ENCODE assay signal across 8 cellular contexts in genomic region chr17:49224198-49224996, GRCh38. TPM values are rescaled to one million over a fixed set of nuclear protein-coding genes. Genes with fewer than 3 reads are reported as not detected.
DNase-seq lines count a peak whose midpoint lies in the region; ATAC-seq and TF ChIP-seq lines count a peak whose summit lies in the region.

No MANE protein-coding gene starts in this region.

- H3K4me3 ChIP-seq in duodenal mucosa (ENCODE audit: low read depth in 1 of 2, low read length in 2 of 2) (peak overlapping the region; percentile 40 to 54), neural cell (ENCODE audit: low read length) (peak overlapping the region; percentile 56)

- peak; percentile 18 for TF ChIP-seq POLR2A in GM19099 (IDR thresholded peaks at IDR 0.05; ENCODE audit: extremely low read depth, insufficient read length, low read depth)

- H4K20me1 ChIP-seq in neural cell (ENCODE audit: insufficient read depth): no peaks in the 10 kb centered on the region

- H3K9ac ChIP-seq in duodenal mucosa (ENCODE audit: low read depth in 1 of 2, low read length in 2 of 2) (peak overlapping the region in 1 of 2 donors; percentile 6), neural cell (ENCODE audit: low read length) (no peak overlapping the region)

- H3K27ac ChIP-seq in duodenal mucosa (ENCODE audit: low read depth, low read length) (no peak overlapping the region), neural cell (ENCODE audit: low read length) (no peak overlapping the region)

- no peak overlapping the region for H3K4me2 ChIP-seq in neural cell (ENCODE audit: low read length)

- H3K9me2 ChIP-seq in neural cell (ENCODE audit: insufficient read depth, low read length): no peaks in the 10 kb centered on the region

- H3K9me3 ChIP-seq in duodenal mucosa (ENCODE audit: control insufficient read depth in 1 of 2, low read length in 2 of 2): no peaks in the 10 kb centered on the region
- H3K9me3 ChIP-seq in neural cell (ENCODE audit: low read length): no peaks in the 10 kb centered on the region

- DNase-seq in T-helper 2 cell: peak in 3 of 5 experiments; percentile 32 to 77 (median 74)
- DNase-seq in hippocampal formation (lab: John Stamatoyannopoulos, UW): no peak
- DNase-seq in AG20443 (ENCODE audit: low spot score): no peak

- no peaks in the 10 kb centered on the region for H3K79me2 ChIP-seq in neural cell (replicated peaks; ENCODE audit: insufficient read depth, low read length)

- peaks cover 6 to 33% of the 10 kb centered on the region in 2 donors for H3K4me1 ChIP-seq in duodenal mucosa (ENCODE audit: control insufficient read depth in 1 of 2, insufficient read depth in 2 of 2, low read length in 2 of 2)

- no peak overlapping the region for H2AFZ ChIP-seq in neural cell (ENCODE audit: low read depth, low read length)

- H3F3A ChIP-seq in neural cell (ENCODE audit: insufficient read depth, low read length, poor library complexity, severe bottlenecking): no peaks in the 10 kb centered on the region

- TF ChIP-seq EP300 in neural cell (conservative IDR thresholded peaks at IDR 0.05; ENCODE audit: poor library complexity, severe bottlenecking): no peak

- TF ChIP-seq RAD21 in neural cell (conservative IDR thresholded peaks at IDR 0.05): no peak

- ATAC-seq in HG03025 (IDR thresholded peaks at IDR 0.05; ENCODE audit: low FRiP score, unreplicated experiment) (no peak), GM19324 (IDR thresholded peaks at IDR 0.05; ENCODE audit: low FRiP score, unreplicated experiment) (no peak)

- no peaks in the 10 kb centered on the region for H3K36me3 ChIP-seq in duodenal mucosa (ENCODE audit: control insufficient read depth in 1 of 2, insufficient read depth in 2 of 2, low read length in 2 of 2)
- H3K36me3 ChIP-seq in neural cell (ENCODE audit: insufficient read depth, low read length): no peaks in the 10 kb centered on the region

- no peak for TF ChIP-seq CTCF in neural cell (IDR thresholded peaks at IDR 0.05; ENCODE audit: poor library complexity, severe bottlenecking)

- peaks cover 19 to 54% of the 10 kb centered on the region in 2 donors for H3K27me3 ChIP-seq in duodenal mucosa (ENCODE audit: control insufficient read depth in 1 of 2, insufficient read depth in 2 of 2, low read length in 2 of 2)
- H3K27me3 ChIP-seq in neural cell (ENCODE audit: insufficient read depth, low read depth, low read length): peaks cover 74% of the 10 kb centered on the region

TF ChIP-seq in neural cell, 6 proteins besides CTCF, POLR2A, EP300 and RAD21:
- no peak for TF ChIP-seq SMC3 (conservative IDR thresholded peaks at IDR 0.05; ENCODE audit: poor library complexity)
- no peak for TF ChIP-seq TAF1 (IDR thresholded peaks at IDR 0.05; ENCODE audit: low read depth)
- TF ChIP-seq EZH2 (IDR thresholded peaks at IDR 0.05; ENCODE audit: borderline replicate concordance, insufficient read depth, low read length, poor library complexity, severe bottlenecking): peak; percentile 71
- no peak for TF ChIP-seq REST (IDR thresholded peaks at IDR 0.05; ENCODE audit: borderline replicate concordance)

RNA-seq across cellular contexts. Expression of gene PHOSPHO1, which starts 6.2 kb away (rescaled TPM):
- not detected in 2 replicates for polyA plus RNA-seq in neural cell
- polyA minus RNA-seq in neural cell: not detected in 2 replicates

RNA-seq across cellular contexts. Expression of gene ABI3, which starts 13.9 kb away (rescaled TPM):
- polyA plus RNA-seq in neural cell: not detected in 2 replicates
- not detected in 2 replicates for polyA minus RNA-seq in neural cell

RNA-seq across cellular contexts. Expression of gene GNGT2, which starts 14.0 kb away (rescaled TPM):
- polyA plus RNA-seq in neural cell: not detected in 2 replicates
- not detected in 2 replicates for polyA minus RNA-seq in neural cell

Comparison
In these comparisons a context has a peak if more than half of its experiments do, and no peak if none do; other contexts are left out.
1. DNase-seq: peak in T-helper 2 cell (3 of 5); none in hippocampal formation (0 of 2) and AG20443 (single experiment).